18 cellular contexts compared by ENCODE assay signal in the genomic region with DNA sequence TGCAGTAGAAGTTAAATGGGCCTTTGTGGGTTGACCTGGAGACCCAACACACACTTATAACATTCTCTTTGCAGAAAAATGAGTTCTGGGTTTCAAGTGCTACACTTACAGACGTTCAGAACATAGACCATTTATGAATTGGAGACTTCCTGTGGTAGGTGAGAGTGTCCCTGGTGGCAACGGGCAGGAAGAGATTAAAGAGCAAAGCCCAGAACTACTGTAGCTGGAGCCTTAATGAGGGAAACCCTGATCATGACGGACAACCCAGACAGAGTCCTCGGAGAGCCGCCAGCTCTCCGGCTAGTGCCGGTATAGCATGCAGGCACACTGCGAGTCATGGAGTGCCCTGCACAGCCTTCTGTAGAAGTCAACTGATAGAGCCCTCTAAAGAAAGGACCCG. TPM values are rescaled to one million over a fixed set of nuclear protein-coding genes. Genes with fewer than 3 reads are reported as not detected.
DNase-seq lines count a peak whose midpoint lies in the region; ATAC-seq and TF ChIP-seq lines count a peak whose summit lies in the region.
"Had no signal": no experiment of that assay in that cellular context is flagged by ENCODE, and none has a peak within 500 bp of the region (broad histone marks: within the 10 kb centered on the region; RNA-seq: fewer than 3 reads in every experiment).

No MANE protein-coding gene starts in this region.

- POLR2A ChIA-PET in BJ (lab: Charles Lee): no interaction called here

- DNase-seq in BJ (ENCODE audit: low read depth) (no peak), epithelial cell of proximal tubule (ENCODE audit: low read depth) (no peak), ovary (no peak), testis (no peak), suprapubic skin (ENCODE audit: low spot score in 2 of 2) (no peak)
- DNase-seq: activated CD4-positive, alpha-beta T cell treated with anti-CD3 and anti-CD28 coated beads for 1 hour; activated naive CD4-positive, alpha-beta T cell treated with anti-CD3 and anti-CD28 coated beads, Interleukin-2, amount 10 ng/mL, durations not matched to agents 7 days and 5 days; DMS79; islet precursor cell; NCI-H1694 treated with DMSO at 0.1 percent for 48 hours; NCI-H748 treated with DMSO at 0.1 percent for 48 hours; stimulated activated CD4-positive, alpha-beta T cell treated with anti-CD3 and anti-CD28 coated beads, Interleukin-1b, Interleukin-23, amount 100 ng/mL, for 48 hours; T-helper 1 cell had no signal

- no peaks in the 10 kb centered on the region for H3K9me2 ChIP-seq in Loucy (replicated peaks; ENCODE audit: low read depth, low read length)

- no peak for ATAC-seq in HG03378 (IDR thresholded peaks at IDR 0.05; ENCODE audit: unreplicated experiment)
- ATAC-seq: sciatic nerve had no signal

- TF ChIP-seq CTCF in BJ (IDR thresholded peaks at IDR 0.05; ENCODE audit: insufficient read depth, low read depth, low read length): 0 out of 2 replicates have a peak, but pooled peaks have one; percentile 9
- TF ChIP-seq CTCF in GM12872 (IDR thresholded peaks at IDR 0.05; ENCODE audit: insufficient read depth, low read depth, low read length): peak; percentile 37; the same call in 1 of the 3 replicates
- peak; percentile 44 for TF ChIP-seq CTCF in Loucy (conservative IDR thresholded peaks at IDR 0.05; ENCODE audit: low read length)
- peak; percentile 24 for TF ChIP-seq CTCF in epithelial cell of proximal tubule (conservative IDR thresholded peaks at IDR 0.05; ENCODE audit: low read depth, low read length)
- no peak for TF ChIP-seq CTCF in ovary (IDR thresholded peaks at IDR 0.05)
- TF ChIP-seq CTCF in testis (IDR thresholded peaks at IDR 0.05): no peak
- TF ChIP-seq CTCF in suprapubic skin (IDR thresholded peaks at IDR 0.05): no peak

- no peak overlapping the region for H2AFZ ChIP-seq in Loucy (ENCODE audit: low read length)

- H3K4me2 ChIP-seq in Loucy (ENCODE audit: low read depth, low read length, poor library complexity, severe bottlenecking): peak overlapping the region; percentile 62

- H3K4me3 ChIP-seq in BJ (ENCODE audit: low read depth, low read length) (no peak overlapping the region), Loucy (ENCODE audit: low read length, poor library complexity, severe bottlenecking) (peak overlapping the region; percentile 39), epithelial cell of proximal tubule (ENCODE audit: low read depth, low read length) (no peak overlapping the region), ovary (no peak overlapping the region), testis (no peak overlapping the region), suprapubic skin (no peak overlapping the region)
- H3K4me3 ChIP-seq: esophagus muscularis mucosa had no signal

- peaks cover 8% of the 10 kb centered on the region for H3K27me3 ChIP-seq in BJ (ENCODE audit: control insufficient read depth, insufficient read depth, low read length)
- H3K27me3 ChIP-seq in Loucy (ENCODE audit: insufficient read depth, low read length, poor library complexity, severe bottlenecking): no peaks in the 10 kb centered on the region
- no peaks in the 10 kb centered on the region for H3K27me3 ChIP-seq in ovary
- no peaks in the 10 kb centered on the region for H3K27me3 ChIP-seq in testis
- H3K27me3 ChIP-seq in suprapubic skin: peaks cover 4% of the 10 kb centered on the region
- H3K27me3 ChIP-seq: esophagus muscularis mucosa had no signal

- no peak overlapping the region for H3K9ac ChIP-seq in Loucy (ENCODE audit: low read depth, low read length, poor library complexity, severe bottlenecking)

- H3K4me1 ChIP-seq in Loucy (ENCODE audit: insufficient read depth, low read length, poor library complexity, severe bottlenecking): peaks cover 34% of the 10 kb centered on the region
- no peaks in the 10 kb centered on the region for H3K4me1 ChIP-seq in ovary (ENCODE audit: insufficient read depth)
- H3K4me1 ChIP-seq in testis: peaks cover 4% of the 10 kb centered on the region
- H3K4me1 ChIP-seq in suprapubic skin: peaks cover 7% of the 10 kb centered on the region

- TF ChIP-seq POLR2A in ovary (IDR thresholded peaks at IDR 0.05): no peak
- TF ChIP-seq POLR2A in testis (IDR thresholded peaks at IDR 0.05): no peak
- no peak for TF ChIP-seq POLR2A in suprapubic skin (IDR thresholded peaks at IDR 0.05)

- no peaks in the 10 kb centered on the region for H4K20me1 ChIP-seq in Loucy (ENCODE audit: insufficient read depth, low read length, poor library complexity, severe bottlenecking)

- TF ChIP-seq EP300 in ovary (IDR thresholded peaks at IDR 0.05): no peak
- TF ChIP-seq EP300 in suprapubic skin (IDR thresholded peaks at IDR 0.05): no peak

- no peaks in the 10 kb centered on the region for H3K36me3 ChIP-seq in BJ (ENCODE audit: control insufficient read depth, insufficient read depth, low read length)
- no peaks in the 10 kb centered on the region for H3K36me3 ChIP-seq in Loucy (ENCODE audit: insufficient read depth, low read length)
- H3K36me3 ChIP-seq in ovary: no peaks in the 10 kb centered on the region
- H3K36me3 ChIP-seq in testis (ENCODE audit: low read depth, missing control alignments): no peaks in the 10 kb centered on the region
- no peaks in the 10 kb centered on the region for H3K36me3 ChIP-seq in suprapubic skin
- H3K36me3 ChIP-seq: esophagus muscularis mucosa had no signal

- no peaks in the 10 kb centered on the region for H3K9me3 ChIP-seq in Loucy (ENCODE audit: insufficient read depth, low read depth, low read length)
- no peaks in the 10 kb centered on the region for H3K9me3 ChIP-seq in ovary
- H3K9me3 ChIP-seq in testis: no peaks in the 10 kb centered on the region
- H3K9me3 ChIP-seq in suprapubic skin: no peaks in the 10 kb centered on the region
- H3K9me3 ChIP-seq: esophagus muscularis mucosa had no signal

- 79 to 82% (median 79%) methylated on average over 9 of the region's 9 CpGs for WGBS in ovary, 3 donors
- 77 to 84% methylated on average over 9 of the region's 9 CpGs for WGBS in testis, 2 donors
- 72% methylated on average over 9 of the region's 9 CpGs for WGBS in suprapubic skin

- H3F3A ChIP-seq in Loucy (ENCODE audit: low read depth): no peaks in the 10 kb centered on the region

- no peaks in the 10 kb centered on the region for H3K79me2 ChIP-seq in Loucy (ENCODE audit: insufficient read depth, low read length)

- intact Hi-C loops in ovary (cut with DNase I) (no loop called here), testis (cut with DNase I; ENCODE audit: low total_unique reads) (no loop called here)

- no peak overlapping the region for H3K27ac ChIP-seq in ovary
- H3K27ac ChIP-seq in testis: no peak overlapping the region
- H3K27ac ChIP-seq in suprapubic skin: no peak overlapping the region
- H3K27ac ChIP-seq: esophagus muscularis mucosa had no signal

- CTCF ChIA-PET in BJ (lab: Yijun Ruan, JAX): interaction anchor here (1.1 to 11.6 kb wide), 3 partner anchors 465 to 484 kb away, joined by 4 to 130 read pairs (median 5); no protein-coding TSS in a partner anchor

RNA-seq across cellular contexts. Expression of gene RMDN2, which starts 44.5 kb away (rescaled TPM):
- 3.4 and 5.9 TPM in 2 replicates for polyA plus RNA-seq in BJ (2011; rRNA removed)
- 1.6 and 2.0 TPM in 2 replicates for polyA minus RNA-seq in BJ (2011; rRNA and poly(A)+ RNA removed)
- 1.5 and 2.8 TPM in 2 replicates for total RNA-seq in epithelial cell of proximal tubule
- total RNA-seq in ovary: 1 to 10 TPM; 4.7 to 7.5 (median 6.4) TPM
- polyA plus RNA-seq in ovary: 10 to 100 TPM in 1 of 2 donors, 1 to 10 TPM in 1; 4.8 to 60.9 TPM
- total RNA-seq in testis: 10 to 100 TPM; 22.8 to 31.6 TPM
- polyA plus RNA-seq in testis (ENCODE audit: insufficient read depth, low read depth, low replicate concordance): 34.9 TPM
- total RNA-seq in suprapubic skin: 1 to 10 TPM; 4.1 to 6.3 (median 5.0) TPM

Comparison
In these comparisons a context has a peak if more than half of its experiments do, and no peak if none do; other contexts are left out.
1. CTCF ChIP-seq: peak in BJ (single experiment), GM12872 (single experiment), Loucy (single experiment) and epithelial cell of proximal tubule (single experiment); none in ovary (0 of 3), testis (0 of 3) and suprapubic skin (0 of 2).